Comparison of ENCODE assay signal across 18 cellular contexts in the genomic region with DNA sequence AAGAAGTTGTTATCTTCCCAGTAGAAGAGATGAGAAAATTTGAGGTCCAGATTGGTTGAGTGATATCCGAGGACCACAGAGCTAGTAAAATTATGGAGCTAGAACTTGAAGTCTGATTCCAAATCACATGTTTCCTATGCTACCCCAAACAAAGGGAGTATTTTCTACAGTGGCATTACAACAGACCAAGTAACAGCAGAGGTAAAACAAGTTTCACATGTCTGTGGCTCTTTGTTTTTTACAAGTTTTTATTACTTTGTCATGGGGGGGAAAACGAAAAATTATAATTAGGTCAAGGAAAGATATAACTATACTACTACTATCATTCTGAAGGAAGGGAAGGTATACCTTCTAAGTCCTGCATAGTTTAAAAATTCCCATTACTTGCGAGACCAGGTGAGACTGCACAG. TPM values are rescaled to one million over a fixed set of nuclear protein-coding genes. Genes with fewer than 3 reads are reported as not detected.
DNase-seq lines count a peak whose midpoint lies in the region; ATAC-seq and TF ChIP-seq lines count a peak whose summit lies in the region.
"Had no signal": no experiment of that assay in that cellular context is flagged by ENCODE, and none has a peak within 500 bp of the region (broad histone marks: within the 10 kb centered on the region; RNA-seq: fewer than 3 reads in every experiment).

No MANE protein-coding gene starts in this region.

- peaks cover 83% of the 10 kb centered on the region for H3K4me1 ChIP-seq in OCI-LY3 (ENCODE audit: low read length)

- no peak overlapping the region for H2AFZ ChIP-seq in OCI-LY3 (ENCODE audit: low read depth, low read length)
- H2AFZ ChIP-seq: parathyroid adenoma had no signal

- TF ChIP-seq CTCF in OCI-LY3 (IDR thresholded peaks at IDR 0.05; ENCODE audit: low read depth, low read length) (no peak), progenitor cell of endocrine pancreas (IDR thresholded peaks at IDR 0.05; ENCODE audit: unreplicated experiment) (no peak)

- H3K9ac ChIP-seq in OCI-LY3 (ENCODE audit: low read length), result no peak overlapping the region
- H3K9ac ChIP-seq: parathyroid adenoma had no signal

- H3K9me3 Mint-ChIP-seq in activated T-cell treated with anti-CD3 and anti-CD28 coated beads, Interleukin-2, amount 50 U/mL, for 4 hours, result no peaks in the 10 kb centered on the region
- no peaks in the 10 kb centered on the region for H3K9me3 Mint-ChIP-seq in progenitor cell of endocrine pancreas (ENCODE audit: low read depth)

- no peaks in the 10 kb centered on the region for H3K9me3 ChIP-seq in OCI-LY3 (ENCODE audit: insufficient read depth, low read length)
- H3K9me3 ChIP-seq: colonic mucosa, MG63 had no signal

- H3K36me3 ChIP-seq in OCI-LY3 (replicated peaks; ENCODE audit: low read depth, low read length), result no peaks in the 10 kb centered on the region
- H3K36me3 ChIP-seq: colonic mucosa, MG63 had no signal

- H3K27me3 ChIP-seq in OCI-LY3 (ENCODE audit: low read depth, low read length), result no peaks in the 10 kb centered on the region
- H3K27me3 ChIP-seq: colonic mucosa, MG63 had no signal

- no peak for DNase-seq in activated T-cell treated with anti-CD3 and anti-CD28 coated beads, Interleukin-2, amount 50 U/mL, for 4 hours
- DNase-seq in activated T-cell treated with anti-CD3 and anti-CD28 coated beads for 4 hours (no peak), globus pallidus (ENCODE audit: low spot score) (peak; percentile 52), substantia nigra (lab: John Stamatoyannopoulos, UW) (no peak), progenitor cell of endocrine pancreas (ENCODE audit: low spot score, unreplicated experiment) (no peak), HT-29 (ENCODE audit: low spot score) (no peak)
- DNase-seq in stimulated activated CD4-positive, alpha-beta T cell treated with anti-CD3 and anti-CD28 coated beads, Interleukin-1b, Interleukin-23, amount 100 ng/mL, for 48 hours, result no peak
- DNase-seq: activated CD4-positive, CD25-positive, alpha-beta regulatory T cell treated with anti-CD3 and anti-CD28 coated beads, Interleukin-2, amount 50 U/mL, for 72 hours; amniotic stem cell; colonic mucosa; COR-L47; GDM1; kidney; MG63; NCI-H2081 treated with DMSO at 0.1 percent for 48 hours; T-helper 1 cell had no signal

- H3K27ac ChIP-seq in OCI-LY3 (ENCODE audit: low read length) (no peak overlapping the region), substantia nigra (ENCODE audit: low read depth, low read length, poor library complexity, severe bottlenecking) (peak overlapping the region; percentile 22)
- H3K27ac ChIP-seq: colonic mucosa, parathyroid adenoma had no signal

- peak; percentile 2 to 4 for ATAC-seq in activated T-cell treated with anti-CD3 and anti-CD28 coated beads, Interleukin-2, amount 50 U/mL, for 4 hours

- peak overlapping the region; percentile 67 for H3K4me2 ChIP-seq in OCI-LY3 (ENCODE audit: low read length)

- no peak overlapping the region for H3K4me3 Mint-ChIP-seq in activated T-cell treated with anti-CD3 and anti-CD28 coated beads, Interleukin-2, amount 50 U/mL, for 4 hours
- no peak overlapping the region for H3K4me3 Mint-ChIP-seq in progenitor cell of endocrine pancreas (ENCODE audit: low read depth)

- H3K27me3 Mint-ChIP-seq in activated T-cell treated with anti-CD3 and anti-CD28 coated beads, Interleukin-2, amount 50 U/mL, for 4 hours (ENCODE audit: low read depth), result no peaks in the 10 kb centered on the region
- H3K27me3 Mint-ChIP-seq in progenitor cell of endocrine pancreas, result no peaks in the 10 kb centered on the region

- peaks cover 10% of the 10 kb centered on the region for H3K36me3 Mint-ChIP-seq in activated T-cell treated with anti-CD3 and anti-CD28 coated beads, Interleukin-2, amount 50 U/mL, for 4 hours (ENCODE audit: insufficient read depth)
- peaks cover 9% of the 10 kb centered on the region for H3K36me3 Mint-ChIP-seq in progenitor cell of endocrine pancreas (ENCODE audit: insufficient read depth)

- H3K79me2 ChIP-seq in OCI-LY3 (ENCODE audit: low read length), result peaks cover 94% of the 10 kb centered on the region

- no peak overlapping the region for H3K27ac Mint-ChIP-seq in progenitor cell of endocrine pancreas

- peaks cover 91% of the 10 kb centered on the region for H3K4me1 Mint-ChIP-seq in activated T-cell treated with anti-CD3 and anti-CD28 coated beads, Interleukin-2, amount 50 U/mL, for 4 hours (ENCODE audit: low read depth)
- peaks cover 34% of the 10 kb centered on the region for H3K4me1 Mint-ChIP-seq in progenitor cell of endocrine pancreas (ENCODE audit: low read depth)

- peak overlapping the region; percentile 23 for H3K4me3 ChIP-seq in OCI-LY3 (ENCODE audit: low read length)
- H3K4me3 ChIP-seq: colonic mucosa, MG63 had no signal

- peaks cover 95% of the 10 kb centered on the region for H4K20me1 ChIP-seq in OCI-LY3 (ENCODE audit: insufficient read depth, low read length)

RNA-seq across cellular contexts. Expression of a gene that starts 49.4 kb away (rescaled TPM):
- total RNA-seq in activated T-cell treated with anti-CD3 and anti-CD28 coated beads, Interleukin-2, amount 50 U/mL, for 4 hours, result 10 to 100 TPM; 44.1 to 58.1 (median 47.7) TPM
- total RNA-seq in progenitor cell of endocrine pancreas, result 173 and 174 TPM in 2 replicates
- total RNA-seq in HT-29 (2014; rRNA removed; shearing (Covaris generic)), result 32.4 and 37.4 TPM in 2 replicates
